8 cellular contexts compared by ENCODE assay signal in genomic region chr11:76152086-76152658, GRCh38. TPM values are rescaled to one million over a fixed set of nuclear protein-coding genes. Genes with fewer than 3 reads are reported as not detected.
DNase-seq lines count a peak whose midpoint lies in the region; ATAC-seq and TF ChIP-seq lines count a peak whose summit lies in the region.

No MANE protein-coding gene starts in this region.

- peak; percentile 100 for TF ChIP-seq CTCF in A673 (conservative IDR thresholded peaks at IDR 0.05; ENCODE audit: low read depth, low read length)
- TF ChIP-seq CTCF in heart right ventricle (IDR thresholded peaks at IDR 0.05): peak; percentile 92 to 99 (median 97)
- peak; percentile 94 for TF ChIP-seq CTCF in progenitor cell of endocrine pancreas (IDR thresholded peaks at IDR 0.05; ENCODE audit: unreplicated experiment)
- peak; percentile 92 for TF ChIP-seq CTCF in upper lobe of right lung (IDR thresholded peaks at IDR 0.05)

- intact Hi-C loops in A673 (cut with micrococcal nuclease; ENCODE audit: unreplicated experiment) (loop anchor here (1.0 to 5.0 kb wide), 3 partner anchors 255 to 429 kb away; no protein-coding TSS in a partner anchor), heart right ventricle (cut with DNase I) (loop anchor here (1.0 to 10.0 kb wide), 9 partner anchors 165 to 427 kb away; no protein-coding TSS in a partner anchor), upper lobe of right lung (cut with DNase I) (loop anchor here (5.0 kb wide), 1 partner anchor 255 kb away; no protein-coding TSS in a partner anchor)

- no peak overlapping the region for H3K27ac Mint-ChIP-seq in activated naive CD8-positive, alpha-beta T cell
- peak overlapping the region; percentile 62 for H3K27ac Mint-ChIP-seq in progenitor cell of endocrine pancreas

- no peaks in the 10 kb centered on the region for H3K4me1 ChIP-seq in A673 (ENCODE audit: insufficient read depth, low read length, poor library complexity, severe bottlenecking)
- peaks cover 0 to 23% (median 16%) of the 10 kb centered on the region in 9 donors for H3K4me1 ChIP-seq in heart right ventricle
- H3K4me1 ChIP-seq in upper lobe of right lung: peaks cover 12% of the 10 kb centered on the region

- H3K9ac ChIP-seq in SK-N-MC (ENCODE audit: insufficient read length): peak overlapping the region; percentile 54

- no peaks in the 10 kb centered on the region for H3K36me3 Mint-ChIP-seq in activated naive CD8-positive, alpha-beta T cell
- no peaks in the 10 kb centered on the region for H3K36me3 Mint-ChIP-seq in progenitor cell of endocrine pancreas (ENCODE audit: insufficient read depth)

- POLR2A ChIA-PET in A673 (lab: Charles Lee; ENCODE audit: low non-redundant PET): interaction anchor here (0.6 kb wide), 3 partner anchors 20 to 1706 kb away, joined by 3 to 17 read pairs (median 11); no protein-coding TSS in a partner anchor

- ATAC-seq in GM18873 (IDR thresholded peaks at IDR 0.05; ENCODE audit: low FRiP score, unreplicated experiment): peak; percentile 56
- peak; percentile 71 for ATAC-seq in HG03432 (IDR thresholded peaks at IDR 0.05; ENCODE audit: unreplicated experiment)
- peak; percentile 85 to 93 (median 90) for ATAC-seq in heart right ventricle
- peak; percentile 96 for ATAC-seq in upper lobe of right lung

- WGBS in heart right ventricle, 2 donors: 13 to 15% methylated on average over 29 of the region's 29 CpGs

- BruUV-seq in A673 (replicated peaks; lab: Mats Ljungman, UMichigan): no TSS peak

- H3K9me3 Mint-ChIP-seq in activated naive CD8-positive, alpha-beta T cell (ENCODE audit: low read depth): no peaks in the 10 kb centered on the region
- no peaks in the 10 kb centered on the region for H3K9me3 Mint-ChIP-seq in progenitor cell of endocrine pancreas (ENCODE audit: low read depth)

- no peaks in the 10 kb centered on the region for H3K9me3 ChIP-seq in A673 (ENCODE audit: low read depth, low read length, poor library complexity, severe bottlenecking)
- no peaks in the 10 kb centered on the region for H3K9me3 ChIP-seq in SK-N-MC (ENCODE audit: low read depth, low read length)
- H3K9me3 ChIP-seq in heart right ventricle: no peaks in the 10 kb centered on the region
- H3K9me3 ChIP-seq in upper lobe of right lung: no peaks in the 10 kb centered on the region

- H3K4me3 ChIP-seq in A673 (ENCODE audit: low read depth, low read length, poor library complexity, severe bottlenecking) (peak overlapping the region; percentile 43), SK-N-MC (no peak overlapping the region), heart right ventricle (peak overlapping the region in 9 of 10 donors; percentile 27 to 62 (median 52)), upper lobe of right lung (peak overlapping the region; percentile 41)

- H3K36me3 ChIP-seq in A673 (ENCODE audit: insufficient read depth, low read length, poor library complexity, severe bottlenecking) (no peaks in the 10 kb centered on the region), SK-N-MC (ENCODE audit: insufficient read depth, low read length) (no peaks in the 10 kb centered on the region), heart right ventricle (no peaks in the 10 kb centered on the region), upper lobe of right lung (no peaks in the 10 kb centered on the region)

- DNase-seq in A673 (ENCODE audit: low spot score) (peak; percentile 92), SK-N-MC (ENCODE audit: low read depth, low spot score) (peak; percentile 28), heart right ventricle (peak; percentile 90 to 93), progenitor cell of endocrine pancreas (ENCODE audit: low spot score, unreplicated experiment) (peak; percentile 70), upper lobe of right lung (peak; percentile 93)

- no peaks in the 10 kb centered on the region for H3K27me3 ChIP-seq in A673 (replicated peaks; ENCODE audit: insufficient read depth, low read depth, low read length, poor library complexity)
- no peaks in the 10 kb centered on the region for H3K27me3 ChIP-seq in heart right ventricle
- no peaks in the 10 kb centered on the region for H3K27me3 ChIP-seq in upper lobe of right lung

- H3K27ac ChIP-seq in A673 (ENCODE audit: low read depth, low read length, poor library complexity, severe bottlenecking) (no peak overlapping the region), SK-N-MC (no peak overlapping the region), heart right ventricle (peak overlapping the region in 2 of 10 donors; percentile 4 to 32), upper lobe of right lung (no peak overlapping the region)

- H3K27me3 Mint-ChIP-seq in activated naive CD8-positive, alpha-beta T cell: peaks cover 4% of the 10 kb centered on the region
- peaks cover 48% of the 10 kb centered on the region for H3K27me3 Mint-ChIP-seq in progenitor cell of endocrine pancreas

- CTCF ChIA-PET in A673 (lab: Charles Lee): interaction anchor here (0.6 to 1.7 kb wide), 16 partner anchors 11 to 263 kb away, joined by 3 to 33 read pairs (median 5); no protein-coding TSS in a partner anchor

- peak overlapping the region; percentile 83 for H3K4me3 Mint-ChIP-seq in activated naive CD8-positive, alpha-beta T cell
- peak overlapping the region; percentile 56 for H3K4me3 Mint-ChIP-seq in progenitor cell of endocrine pancreas (ENCODE audit: low read depth)

- peaks cover 22% of the 10 kb centered on the region for H3K4me1 Mint-ChIP-seq in activated naive CD8-positive, alpha-beta T cell (ENCODE audit: low read depth)
- peaks cover 11% of the 10 kb centered on the region for H3K4me1 Mint-ChIP-seq in progenitor cell of endocrine pancreas (ENCODE audit: low read depth)

RNA-seq across cellular contexts. Expression of gene WNT11, which starts 54.1 kb away (rescaled TPM):
- total RNA-seq in A673 (2021) (0.94 and 1.2 TPM in 2 replicates), heart right ventricle (10 to 100 TPM in 1 of 10 donors, 1 to 10 TPM in 9; 5.1 to 12.0 (median 8.1) TPM), progenitor cell of endocrine pancreas (1.5 and 1.7 TPM in 2 replicates), upper lobe of right lung (8.7 TPM)
- polyA plus RNA-seq in heart right ventricle: 1 to 10 TPM; 5.3 to 6.7 TPM

Comparison
In these comparisons a context has a peak if more than half of its experiments do, and no peak if none do; other contexts are left out.
1. DNase-seq: peak in every context shown above with its lines; median percentile 93 in upper lobe of right lung; 92 in A673; 92 in heart right ventricle; 70 in progenitor cell of endocrine pancreas; 28 in SK-N-MC.